ENCODE assay signal across 15 cellular contexts in the genomic region with DNA sequence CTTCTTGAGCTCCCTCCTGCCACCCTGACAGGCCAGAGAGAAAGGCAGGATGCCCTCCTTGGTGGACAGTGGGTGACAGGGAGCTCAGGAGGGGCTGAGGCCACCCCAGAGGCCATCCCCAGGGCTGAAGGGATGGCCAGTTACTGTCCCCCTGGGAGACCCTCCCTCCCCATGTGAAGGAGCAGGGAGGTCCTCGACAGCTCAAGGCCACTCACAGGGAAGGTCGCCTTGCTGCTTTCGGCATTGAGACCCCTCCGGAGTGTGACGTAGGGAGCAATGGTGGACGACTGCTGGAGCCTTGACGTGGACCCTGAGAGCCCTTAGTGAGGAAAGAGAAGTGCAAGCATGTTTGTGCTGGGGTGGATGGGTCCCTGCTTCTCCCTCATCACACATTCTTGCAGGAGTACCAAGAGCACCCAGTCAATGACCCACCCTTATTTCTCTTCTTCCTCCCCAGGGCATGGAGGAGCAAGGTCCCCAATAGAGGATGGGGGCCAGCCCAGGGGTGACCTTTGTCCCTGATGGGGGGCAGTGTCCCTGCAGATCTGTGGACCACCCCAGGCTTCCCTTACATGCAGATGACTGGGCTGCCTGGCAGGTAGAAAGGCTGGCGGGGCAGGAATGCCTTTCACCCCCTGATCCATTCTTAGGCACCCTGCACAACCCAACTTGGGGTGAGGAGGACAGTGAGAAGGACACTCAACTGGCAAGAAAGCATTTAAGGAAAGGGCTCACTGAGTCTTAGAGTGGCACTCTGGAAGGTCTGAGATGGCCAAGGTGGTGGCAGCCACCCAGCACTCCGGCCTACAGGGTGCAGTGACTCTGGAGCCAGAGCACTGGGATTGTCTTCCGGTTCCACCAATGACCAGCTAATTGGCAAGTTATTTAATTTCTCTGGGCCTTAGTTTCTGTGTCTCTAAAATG.
A peak's percentile ranks its signal among the peaks of the same experiment; 100 is the strongest.
DNase-seq lines count a peak whose midpoint lies in the region; ATAC-seq and TF ChIP-seq lines count a peak whose summit lies in the region.
"Had no signal": no experiment of that assay in that cellular context is flagged by ENCODE, and none has a peak within 500 bp of the region (broad histone marks: within the 10 kb centered on the region; RNA-seq: fewer than 3 reads in every experiment).

No MANE protein-coding gene starts in this region.

- intact Hi-C loops in dendritic cell treated with granulocyte-macrophage colony-stimulating factor and Interleukin-4, amounts not matched to agents 40 ng/mL and 50 ng/mL, for 4 days (cut with micrococcal nuclease), result loop anchor here (2.0 to 5.0 kb wide), 2 partner anchors 25 to 287 kb away; partner anchors contain the start of gene RPS13

- DNase-seq in RWPE2 (ENCODE audit: low spot score) (no peak), SKM-1 (lab: John Stamatoyannopoulos, UW; ENCODE audit: unreplicated experiment) (no peak)
- DNase-seq in stimulated activated naive B cell treated with anti-CD40 and anti-IgM and Interleukin-4, amounts not matched to agents 10 μg/mL and 1 μg/mL and 100 μg/mL, for 72 hours, result no peak
- no peak for DNase-seq in stimulated activated naive CD8-positive, alpha-beta T cell treated with anti-CD3 and anti-CD28 coated beads, Interleukin-15, amount 100 ng/mL, for 72 hours
- DNase-seq: GOT3, NCI-H1048, NCI-H1436 treated with DMSO at 0.1 percent for 48 hours, NCI-H2081, NCI-H774 had no signal

- no peaks in the 10 kb centered on the region for H3K36me3 ChIP-seq in BLaER1 treated with 17β-estradiol and CSF1 and Interleukin-3, amounts not matched to agents 10 nM and 100 nM
- no peaks in the 10 kb centered on the region for H3K36me3 ChIP-seq in RWPE2 (ENCODE audit: low read depth)

- H3K4me2 ChIP-seq in BLaER1 treated with 17β-estradiol and CSF1 and Interleukin-3, amounts not matched to agents 10 nM and 100 nM, result peak overlapping the region in 10 of 11 experiments; percentile 9 to 93 (median 77); a peak in 18 of 22 replicates
- H3K4me2 ChIP-seq: KMS-11 had no signal

- no peak overlapping the region for H3K4me3 Mint-ChIP-seq in dendritic cell treated with granulocyte-macrophage colony-stimulating factor and Interleukin-4, amounts not matched to agents 40 ng/mL and 50 ng/mL, for 4 days
- no peak overlapping the region for H3K4me3 Mint-ChIP-seq in stimulated activated naive B cell treated with anti-CD40 and anti-IgM and Interleukin-4, amounts not matched to agents 10 μg/mL and 1 μg/mL and 100 μg/mL, for 72 hours
- no peak overlapping the region for H3K4me3 Mint-ChIP-seq in stimulated activated naive CD8-positive, alpha-beta T cell treated with anti-CD3 and anti-CD28 coated beads, Interleukin-15, amount 100 ng/mL, for 72 hours

- no peaks in the 10 kb centered on the region for H3K9me3 ChIP-seq in BLaER1 treated with 17β-estradiol and CSF1 and Interleukin-3, amounts not matched to agents 10 nM and 100 nM (replicated peaks in 1 of 11)
- H3K9me3 ChIP-seq in RWPE2 (ENCODE audit: severe bottlenecking), result no peaks in the 10 kb centered on the region

- peak overlapping the region in 3 of 11 experiments; percentile 1 to 56 (median 46); a peak in 2 of 22 replicates for H3K9ac ChIP-seq in BLaER1 treated with 17β-estradiol and CSF1 and Interleukin-3, amounts not matched to agents 10 nM and 100 nM
- H3K9ac ChIP-seq: KMS-11 had no signal

- H3K4me3 ChIP-seq in BLaER1 treated with 17β-estradiol and CSF1 and Interleukin-3, amounts not matched to agents 10 nM and 100 nM, result peak overlapping the region in 1 of 10 experiments; percentile 7; a peak in 1 of 20 replicates
- H3K4me3 ChIP-seq in RWPE2 (ENCODE audit: severe bottlenecking), result no peak overlapping the region

- peaks cover 76% of the 10 kb centered on the region for H3K4me1 Mint-ChIP-seq in dendritic cell treated with granulocyte-macrophage colony-stimulating factor and Interleukin-4, amounts not matched to agents 40 ng/mL and 50 ng/mL, for 4 days (ENCODE audit: low read depth)
- H3K4me1 Mint-ChIP-seq in stimulated activated naive B cell treated with anti-CD40 and anti-IgM and Interleukin-4, amounts not matched to agents 10 μg/mL and 1 μg/mL and 100 μg/mL, for 72 hours, result no peaks in the 10 kb centered on the region
- H3K4me1 Mint-ChIP-seq in stimulated activated naive CD8-positive, alpha-beta T cell treated with anti-CD3 and anti-CD28 coated beads, Interleukin-15, amount 100 ng/mL, for 72 hours, result peaks cover 13% of the 10 kb centered on the region

- no peaks in the 10 kb centered on the region for H3K27me3 ChIP-seq in BLaER1 treated with 17β-estradiol and CSF1 and Interleukin-3, amounts not matched to agents 10 nM and 100 nM
- H3K27me3 ChIP-seq in RWPE2 (ENCODE audit: insufficient read depth, poor library complexity, severe bottlenecking), result no peaks in the 10 kb centered on the region

- 0 out of 22 replicates have a peak, but pooled peaks cover 0 to 4% (median 0%) of the 10 kb centered on the region in 11 experiments for H4K20me1 ChIP-seq in BLaER1 treated with 17β-estradiol and CSF1 and Interleukin-3, amounts not matched to agents 10 nM and 100 nM

- peak overlapping the region in 6 of 11 experiments; percentile 24 to 75 (median 58); a peak in 7 of 22 replicates for H3K27ac ChIP-seq in BLaER1 treated with 17β-estradiol and CSF1 and Interleukin-3, amounts not matched to agents 10 nM and 100 nM
- H3K27ac ChIP-seq in RWPE2 (ENCODE audit: poor library complexity, severe bottlenecking), result peak overlapping the region; percentile 67
- H3K27ac ChIP-seq: KMS-11 had no signal

- ATAC-seq in RWPE2 (ENCODE audit: low read depth), result no peak
- ATAC-seq in stimulated activated naive B cell treated with anti-CD40 and anti-IgM and Interleukin-4, amounts not matched to agents 10 μg/mL and 1 μg/mL and 100 μg/mL, for 72 hours (replicated peaks), result no peak
- no peak for ATAC-seq in stimulated activated naive CD8-positive, alpha-beta T cell treated with anti-CD3 and anti-CD28 coated beads, Interleukin-15, amount 100 ng/mL, for 72 hours
- no peak for ATAC-seq in activated CD4-positive, CD25-positive, alpha-beta regulatory T cell treated with anti-CD3 and anti-CD28 coated beads, Interleukin-2, amount 50 U/mL, for 24 hours
- ATAC-seq: Right ventricle myocardium inferior had no signal

- peaks cover 30 to 71% (median 56%) of the 10 kb centered on the region in 10 experiments for H3K4me1 ChIP-seq in BLaER1 treated with 17β-estradiol and CSF1 and Interleukin-3, amounts not matched to agents 10 nM and 100 nM
- peaks cover 37% of the 10 kb centered on the region for H3K4me1 ChIP-seq in RWPE2 (ENCODE audit: insufficient read depth, poor library complexity, severe bottlenecking)

- TF ChIP-seq CTCF in RWPE2 (IDR thresholded peaks at IDR 0.05; ENCODE audit: poor library complexity, severe bottlenecking), result no peak

- H3K36me3 Mint-ChIP-seq in dendritic cell treated with granulocyte-macrophage colony-stimulating factor and Interleukin-4, amounts not matched to agents 40 ng/mL and 50 ng/mL, for 4 days (ENCODE audit: low read depth), result peaks cover 13% of the 10 kb centered on the region
- peaks cover 49 to 70% of the 10 kb centered on the region in 2 donors for H3K36me3 Mint-ChIP-seq in stimulated activated naive B cell treated with anti-CD40 and anti-IgM and Interleukin-4, amounts not matched to agents 10 μg/mL and 1 μg/mL and 100 μg/mL, for 72 hours

- H3K27ac Mint-ChIP-seq in dendritic cell treated with granulocyte-macrophage colony-stimulating factor and Interleukin-4, amounts not matched to agents 40 ng/mL and 50 ng/mL, for 4 days, result peak overlapping the region; percentile 99
- peak overlapping the region; percentile 76 for H3K27ac Mint-ChIP-seq in stimulated activated naive B cell treated with anti-CD40 and anti-IgM and Interleukin-4, amounts not matched to agents 10 μg/mL and 1 μg/mL and 100 μg/mL, for 72 hours
- H3K27ac Mint-ChIP-seq in stimulated activated naive CD8-positive, alpha-beta T cell treated with anti-CD3 and anti-CD28 coated beads, Interleukin-15, amount 100 ng/mL, for 72 hours, result peak overlapping the region in 1 of 2 donors; percentile 37

- no peaks in the 10 kb centered on the region for H3K27me3 Mint-ChIP-seq in dendritic cell treated with granulocyte-macrophage colony-stimulating factor and Interleukin-4, amounts not matched to agents 40 ng/mL and 50 ng/mL, for 4 days
- H3K27me3 Mint-ChIP-seq in stimulated activated naive B cell treated with anti-CD40 and anti-IgM and Interleukin-4, amounts not matched to agents 10 μg/mL and 1 μg/mL and 100 μg/mL, for 72 hours, result no peaks in the 10 kb centered on the region
- H3K27me3 Mint-ChIP-seq in stimulated activated naive CD8-positive, alpha-beta T cell treated with anti-CD3 and anti-CD28 coated beads, Interleukin-15, amount 100 ng/mL, for 72 hours, result no peaks in the 10 kb centered on the region

- no peaks in the 10 kb centered on the region for H3K9me3 Mint-ChIP-seq in dendritic cell treated with granulocyte-macrophage colony-stimulating factor and Interleukin-4, amounts not matched to agents 40 ng/mL and 50 ng/mL, for 4 days
- H3K9me3 Mint-ChIP-seq in stimulated activated naive B cell treated with anti-CD40 and anti-IgM and Interleukin-4, amounts not matched to agents 10 μg/mL and 1 μg/mL and 100 μg/mL, for 72 hours, result no peaks in the 10 kb centered on the region
- no peaks in the 10 kb centered on the region for H3K9me3 Mint-ChIP-seq in stimulated activated naive CD8-positive, alpha-beta T cell treated with anti-CD3 and anti-CD28 coated beads, Interleukin-15, amount 100 ng/mL, for 72 hours
- H3K9me3 Mint-ChIP-seq: CD14-positive monocyte had no signal
